Comparison of ENCODE assay signal across 26 cellular contexts in genomic region chr7:64868469-64868868, GRCh38. TPM values are rescaled to one million over a fixed set of nuclear protein-coding genes. Genes with fewer than 3 reads are reported as not detected.
DNase-seq lines count a peak whose midpoint lies in the region; ATAC-seq, FAIRE-seq and TF ChIP-seq lines count a peak whose summit lies in the region.
"Had no signal": no experiment of that assay in that cellular context is flagged by ENCODE, and none has a peak within 500 bp of the region (broad histone marks: within the 10 kb centered on the region; RNA-seq: fewer than 3 reads in every experiment).

No MANE protein-coding gene starts in this region.

- FAIRE-seq in D721Med (lab: Jason Lieb, UNC), result no peak
- FAIRE-seq: G401.6, HTR-8/SVneo had no signal

- peak; percentile 24 for DNase-seq in activated effector memory CD4-positive, alpha-beta T cell treated with anti-CD3 and anti-CD28 coated beads, Interleukin-2, amount 50 U/mL, for 16 hours
- no peak for DNase-seq in activated effector memory CD4-positive, alpha-beta T cell treated with Interleukin-2 at 50 U/mL for 16 hours
- DNase-seq in coronary artery (ENCODE audit: low spot score), result peak; percentile 65
- peak; percentile 26 for DNase-seq in lung (ENCODE audit: low spot score)
- DNase-seq in D721Med (ENCODE audit: insufficient read length, low spot score), result no peak
- no peak for DNase-seq in SJCRH30
- DNase-seq: CD4-positive, alpha-beta T cell; HFFc6; KBM-7; MG63; NCI-H1105 treated with DMSO at 0.1 percent for 48 hours; NCI-H146; NCI-H1930; NCI-H2107; NCI-H446; NCI-H524 treated with DMSO at 0.1 percent for 48 hours; NCI-H774; PC-9 had no signal

- H3K27me3 ChIP-seq in lung (ENCODE audit: control insufficient read depth, insufficient read depth) (no peaks in the 10 kb centered on the region), SJCRH30 (no peaks in the 10 kb centered on the region)
- H3K27me3 ChIP-seq: BLaER1 treated with 17β-estradiol and CSF1 and Interleukin-3, amounts not matched to agents 10 nM and 100 nM; MG63; SJSA1 had no signal

- H3K9me3 ChIP-seq in lung (ENCODE audit: control insufficient read depth in 2 of 2, insufficient read depth in 1 of 2, low read length in 1 of 2) (peaks cover 0 to 22% of the 10 kb centered on the region in 2 donors), SJCRH30 (replicated peaks) (no peaks in the 10 kb centered on the region)
- H3K9me3 ChIP-seq: HAP-1, MG63 had no signal

- no peak for TF ChIP-seq CTCF in coronary artery (IDR thresholded peaks at IDR 0.05)
- no peak for TF ChIP-seq CTCF in lung (IDR thresholded peaks at IDR 0.05; ENCODE audit: control extremely low read depth, extremely low read depth)
- no peak for TF ChIP-seq CTCF in D721Med (IDR thresholded peaks at IDR 0.05; ENCODE audit: insufficient read depth, missing control alignments)

- H3K27ac ChIP-seq in coronary artery, result no peak overlapping the region
- no peak overlapping the region for H3K27ac ChIP-seq in lung (ENCODE audit: low read depth in 1 of 2, low read length in 1 of 2)
- no peak overlapping the region for H3K27ac ChIP-seq in SJCRH30
- H3K27ac ChIP-seq: BLaER1 treated with 17β-estradiol and CSF1 and Interleukin-3, amounts not matched to agents 10 nM and 100 nM; PC-9; SJSA1 had no signal

- no peaks in the 10 kb centered on the region for H3K4me1 ChIP-seq in lung (ENCODE audit: control insufficient read depth in 2 of 2, insufficient read depth in 2 of 2, low read length in 2 of 2)
- H3K4me1 ChIP-seq in SJCRH30, result no peaks in the 10 kb centered on the region
- H3K4me1 ChIP-seq: BLaER1 treated with 17β-estradiol and CSF1 and Interleukin-3, amounts not matched to agents 10 nM and 100 nM; HAP-1; SJSA1 had no signal

- ATAC-seq in lung (ENCODE audit: insufficient read depth, low FRiP score), result no peak
- no peak for ATAC-seq in GM18858 (IDR thresholded peaks at IDR 0.05; ENCODE audit: unreplicated experiment)
- ATAC-seq: GM23338, Right ventricle myocardium inferior had no signal

- H3K36me3 ChIP-seq in lung (ENCODE audit: control insufficient read depth in 2 of 2, insufficient read depth in 2 of 2, low read length in 2 of 2), result no peaks in the 10 kb centered on the region
- H3K36me3 ChIP-seq in SJCRH30, result no peaks in the 10 kb centered on the region
- H3K36me3 ChIP-seq: BLaER1 treated with 17β-estradiol and CSF1 and Interleukin-3, amounts not matched to agents 10 nM and 100 nM; HAP-1; MG63; SJSA1 had no signal

- WGBS in lung, 2 donors, result 92 to 94% methylated on average over 12 of the region's 12 CpGs

- H3K4me3 ChIP-seq in coronary artery (no peak overlapping the region), lung (no peak overlapping the region), SJCRH30 (no peak overlapping the region)
- H3K4me3 ChIP-seq: BLaER1 treated with 17β-estradiol and CSF1 and Interleukin-3, amounts not matched to agents 10 nM and 100 nM; GM23338; HAP-1; MG63; PC-9; SJSA1 had no signal

RNA-seq across cellular contexts. Expression of gene ZNF273, which starts 34.6 kb away (rescaled TPM):
- total RNA-seq in lung, result 10 to 100 TPM; 12.4 to 15.7 TPM
- polyA plus RNA-seq in lung, result 1 to 10 TPM; 3.0 to 5.0 TPM
- 18.9 and 21.1 TPM in 2 replicates for total RNA-seq in SJCRH30 (2014; rRNA removed; shearing (Covaris generic))

Comparison
In these comparisons a context has a peak if more than half of its experiments do, and no peak if none do; other contexts are left out.
1. DNase-seq: peak in activated effector memory CD4-positive, alpha-beta T cell treated with anti-CD3 and anti-CD28 coated beads, Interleukin-2, amount 50 U/mL, for 16 hours (single experiment), coronary artery (single experiment) and lung (single experiment); none in activated effector memory CD4-positive, alpha-beta T cell treated with Interleukin-2 at 50 U/mL for 16 hours (single experiment), D721Med (single experiment) and SJCRH30 (0 of 2).